1 cellular context compared by ENCODE assay signal in the genomic region with DNA sequence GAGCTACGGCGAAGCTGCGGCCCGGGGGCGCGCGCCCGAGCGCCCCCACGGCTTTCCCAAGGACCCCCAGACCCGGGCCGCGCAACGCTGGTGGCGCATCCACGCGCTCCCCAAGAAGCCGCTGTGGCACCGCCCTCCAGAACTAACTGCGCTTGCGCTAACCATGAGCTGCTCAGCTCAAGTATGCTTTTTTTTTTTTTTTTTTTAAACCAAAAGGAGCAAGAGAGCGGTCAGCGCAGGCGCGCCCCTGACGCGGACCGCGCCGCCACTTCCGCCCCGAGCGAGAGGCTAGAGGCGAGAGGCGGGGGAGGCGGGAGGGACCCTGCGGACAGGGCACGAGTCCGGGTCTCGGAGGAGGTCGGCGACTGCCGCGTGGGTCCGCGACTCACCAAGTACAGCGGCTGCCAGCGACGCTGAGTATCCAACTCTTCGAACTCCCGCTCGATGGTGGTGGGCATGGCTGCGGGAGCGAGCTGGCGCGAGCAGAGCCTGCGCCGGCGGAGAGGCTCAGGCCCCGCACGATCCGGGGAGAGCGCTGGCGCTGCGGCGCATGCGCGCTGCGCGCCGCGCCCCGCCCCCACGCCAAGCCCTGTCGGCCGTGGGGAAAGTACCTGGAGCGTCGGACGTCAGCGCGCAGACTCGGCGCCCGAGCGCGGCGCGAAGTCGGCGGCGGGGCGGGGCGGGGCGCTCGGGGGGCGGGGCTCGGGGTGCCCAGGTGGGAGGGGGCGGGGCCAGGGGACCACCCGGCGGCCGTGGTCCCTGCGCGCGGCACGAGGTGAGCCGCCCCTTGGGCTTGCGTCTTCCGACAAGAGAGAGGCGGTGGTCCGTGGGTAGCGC.
A peak's percentile ranks its signal among the peaks of the same experiment; 100 is the strongest.
TF ChIP-seq lines count a peak whose summit lies in the region.

A gene (minus strand): TSS at position 554 of the 837 bp plus-strand sequence. CDS start 96 bp downstream, at position 458.

TF ChIP-seq in HepG2, 621 proteins besides CTCF, POLR2A, EP300 and RAD21 (continued from another document and continues in another):
- TF ChIP-seq, protein P1, sequence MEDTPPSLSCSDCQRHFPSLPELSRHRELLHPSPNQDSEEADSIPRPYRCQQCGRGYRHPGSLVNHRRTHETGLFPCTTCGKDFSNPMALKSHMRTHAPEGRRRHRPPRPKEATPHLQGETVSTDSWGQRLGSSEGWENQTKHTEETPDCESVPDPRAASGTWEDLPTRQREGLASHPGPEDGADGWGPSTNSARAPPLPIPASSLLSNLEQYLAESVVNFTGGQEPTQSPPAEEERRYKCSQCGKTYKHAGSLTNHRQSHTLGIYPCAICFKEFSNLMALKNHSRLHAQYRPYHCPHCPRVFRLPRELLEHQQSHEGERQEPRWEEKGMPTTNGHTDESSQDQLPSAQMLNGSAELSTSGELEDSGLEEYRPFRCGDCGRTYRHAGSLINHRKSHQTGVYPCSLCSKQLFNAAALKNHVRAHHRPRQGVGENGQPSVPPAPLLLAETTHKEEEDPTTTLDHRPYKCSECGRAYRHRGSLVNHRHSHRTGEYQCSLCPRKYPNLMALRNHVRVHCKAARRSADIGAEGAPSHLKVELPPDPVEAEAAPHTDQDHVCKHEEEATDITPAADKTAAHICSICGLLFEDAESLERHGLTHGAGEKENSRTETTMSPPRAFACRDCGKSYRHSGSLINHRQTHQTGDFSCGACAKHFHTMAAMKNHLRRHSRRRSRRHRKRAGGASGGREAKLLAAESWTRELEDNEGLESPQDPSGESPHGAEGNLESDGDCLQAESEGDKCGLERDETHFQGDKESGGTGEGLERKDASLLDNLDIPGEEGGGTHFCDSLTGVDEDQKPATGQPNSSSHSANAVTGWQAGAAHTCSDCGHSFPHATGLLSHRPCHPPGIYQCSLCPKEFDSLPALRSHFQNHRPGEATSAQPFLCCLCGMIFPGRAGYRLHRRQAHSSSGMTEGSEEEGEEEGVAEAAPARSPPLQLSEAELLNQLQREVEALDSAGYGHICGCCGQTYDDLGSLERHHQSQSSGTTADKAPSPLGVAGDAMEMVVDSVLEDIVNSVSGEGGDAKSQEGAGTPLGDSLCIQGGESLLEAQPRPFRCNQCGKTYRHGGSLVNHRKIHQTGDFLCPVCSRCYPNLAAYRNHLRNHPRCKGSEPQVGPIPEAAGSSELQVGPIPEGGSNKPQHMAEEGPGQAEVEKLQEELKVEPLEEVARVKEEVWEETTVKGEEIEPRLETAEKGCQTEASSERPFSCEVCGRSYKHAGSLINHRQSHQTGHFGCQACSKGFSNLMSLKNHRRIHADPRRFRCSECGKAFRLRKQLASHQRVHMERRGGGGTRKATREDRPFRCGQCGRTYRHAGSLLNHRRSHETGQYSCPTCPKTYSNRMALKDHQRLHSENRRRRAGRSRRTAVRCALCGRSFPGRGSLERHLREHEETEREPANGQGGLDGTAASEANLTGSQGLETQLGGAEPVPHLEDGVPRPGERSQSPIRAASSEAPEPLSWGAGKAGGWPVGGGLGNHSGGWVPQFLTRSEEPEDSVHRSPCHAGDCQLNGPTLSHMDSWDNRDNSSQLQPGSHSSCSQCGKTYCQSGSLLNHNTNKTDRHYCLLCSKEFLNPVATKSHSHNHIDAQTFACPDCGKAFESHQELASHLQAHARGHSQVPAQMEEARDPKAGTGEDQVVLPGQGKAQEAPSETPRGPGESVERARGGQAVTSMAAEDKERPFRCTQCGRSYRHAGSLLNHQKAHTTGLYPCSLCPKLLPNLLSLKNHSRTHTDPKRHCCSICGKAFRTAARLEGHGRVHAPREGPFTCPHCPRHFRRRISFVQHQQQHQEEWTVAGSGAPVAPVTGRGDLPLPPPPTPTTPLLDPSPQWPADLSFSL (CRISPR knock-in tag; IDR thresholded peaks at IDR 0.05), result no peak
- TF ChIP-seq EHMT2 (IDR thresholded peaks at IDR 0.05; ENCODE audit: borderline replicate concordance, low read depth, low read length) (no peak), ZNF83 (CRISPR knock-in tag; IDR thresholded peaks at IDR 0.05; ENCODE audit: borderline replicate concordance) (peak; percentile 95), CHD4 (IDR thresholded peaks at IDR 0.05; ENCODE audit: borderline replicate concordance, low read length) (no peak), SIX4 (CRISPR knock-in tag; IDR thresholded peaks at IDR 0.05) (no peak), MATR3 (CRISPR knock-in tag; IDR thresholded peaks at IDR 0.05) (no peak), KDM6A (CRISPR knock-in tag; IDR thresholded peaks at IDR 0.05; ENCODE audit: low read depth) (no peak), NR1H2 (CRISPR knock-in tag; IDR thresholded peaks at IDR 0.05; ENCODE audit: borderline replicate concordance, low read depth) (no peak), ESRRA (CRISPR knock-in tag; IDR thresholded peaks at IDR 0.05; ENCODE audit: low read depth) (peak; percentile 55; the same call in 1 of the 2 replicates), TP53 (CRISPR knock-in tag; conservative IDR thresholded peaks at IDR 0.05) (no peak), PHF5A (CRISPR knock-in tag; IDR thresholded peaks at IDR 0.05; ENCODE audit: low read depth, unreplicated experiment) (peak; percentile 24), ZNF550 (CRISPR knock-in tag; IDR thresholded peaks at IDR 0.05; ENCODE audit: borderline replicate concordance) (0 out of 2 replicates have a peak, but pooled peaks have one; percentile 45), ZSCAN30 (CRISPR knock-in tag; IDR thresholded peaks at IDR 0.05) (no peak), FOXK2 (IDR thresholded peaks at IDR 0.05) (no peak), GLI4 (CRISPR knock-in tag; IDR thresholded peaks at IDR 0.05; ENCODE audit: borderline replicate concordance) (peak; percentile 67; the same call in 1 of the 2 replicates), NRL (CRISPR knock-in tag; IDR thresholded peaks at IDR 0.05; ENCODE audit: borderline replicate concordance) (peak; percentile 67; the same call in 1 of the 2 replicates), ZNF224 (CRISPR knock-in tag; IDR thresholded peaks at IDR 0.05) (no peak), PHB2 (IDR thresholded peaks at IDR 0.05; ENCODE audit: partially characterized antibody) (no peak), BRD4 (CRISPR knock-in tag; IDR thresholded peaks at IDR 0.05) (peak; percentile 83; the same call in 1 of the 2 replicates), MED8 (CRISPR knock-in tag; IDR thresholded peaks at IDR 0.05; ENCODE audit: insufficient replicate concordance) (no peak), TARDBP (CRISPR knock-in tag; IDR thresholded peaks at IDR 0.05) (no peak), SPEN (CRISPR knock-in tag; IDR thresholded peaks at IDR 0.05; ENCODE audit: low read depth) (peak; percentile 47; the same call in 1 of the 2 replicates), NCOA1 (CRISPR knock-in tag; IDR thresholded peaks at IDR 0.05) (0 out of 2 replicates have a peak, but pooled peaks have one; percentile 53), ZNF468 (CRISPR knock-in tag; IDR thresholded peaks at IDR 0.05) (0 out of 2 replicates have a peak, but pooled peaks have one; percentile 66), WIZ (CRISPR knock-in tag; IDR thresholded peaks at IDR 0.05) (peak; percentile 33; the same call in 1 of the 2 replicates), U2AF2 (IDR thresholded peaks at IDR 0.05; ENCODE audit: low read depth, low read length) (no peak), SAFB2 (CRISPR knock-in tag; IDR thresholded peaks at IDR 0.05; ENCODE audit: borderline replicate concordance, low read depth) (peak; percentile 64; the same call in 1 of the 2 replicates), ZNF749 (CRISPR knock-in tag; IDR thresholded peaks at IDR 0.05; ENCODE audit: borderline replicate concordance) (peak; percentile 66; the same call in 1 of the 2 replicates), CHCHD3 (CRISPR knock-in tag; IDR thresholded peaks at IDR 0.05) (peak; percentile 89; the same call in 1 of the 2 replicates), ZNF329 (CRISPR knock-in tag; IDR thresholded peaks at IDR 0.05; ENCODE audit: low read depth) (no peak), MBNL3 (CRISPR knock-in tag; conservative IDR thresholded peaks at IDR 0.05) (no peak), XBP1 (CRISPR knock-in tag; IDR thresholded peaks at IDR 0.05) (no peak)
- TF ChIP-seq, protein P2, sequence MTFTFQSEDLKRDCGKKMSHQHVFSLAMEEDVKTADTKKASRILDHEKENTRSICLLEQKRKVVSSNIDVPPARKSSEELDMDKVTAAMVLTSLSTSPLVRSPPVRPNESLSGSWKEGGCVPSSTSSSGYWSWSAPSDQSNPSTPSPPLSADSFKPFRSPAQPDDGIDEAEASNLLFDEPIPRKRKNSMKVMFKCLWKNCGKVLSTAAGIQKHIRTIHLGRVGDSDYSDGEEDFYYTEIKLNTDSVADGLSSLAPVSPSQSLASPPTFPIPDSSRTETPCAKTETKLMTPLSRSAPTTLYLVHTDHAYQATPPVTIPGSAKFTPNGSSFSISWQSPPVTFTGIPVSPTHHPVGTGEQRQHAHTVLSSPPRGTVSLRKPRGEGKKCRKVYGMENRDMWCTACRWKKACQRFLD (CRISPR knock-in tag; IDR thresholded peaks at IDR 0.05; ENCODE audit: borderline replicate concordance), result 0 out of 2 replicates have a peak, but pooled peaks have one; percentile 55
- TF ChIP-seq, protein P3, sequence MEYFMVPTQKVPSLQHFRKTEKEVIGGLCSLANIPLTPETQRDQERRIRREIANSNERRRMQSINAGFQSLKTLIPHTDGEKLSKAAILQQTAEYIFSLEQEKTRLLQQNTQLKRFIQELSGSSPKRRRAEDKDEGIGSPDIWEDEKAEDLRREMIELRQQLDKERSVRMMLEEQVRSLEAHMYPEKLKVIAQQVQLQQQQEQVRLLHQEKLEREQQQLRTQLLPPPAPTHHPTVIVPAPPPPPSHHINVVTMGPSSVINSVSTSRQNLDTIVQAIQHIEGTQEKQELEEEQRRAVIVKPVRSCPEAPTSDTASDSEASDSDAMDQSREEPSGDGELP (IDR thresholded peaks at IDR 0.05; ENCODE audit: borderline replicate concordance, low read depth), result peak; percentile 13; the same call in 1 of the 2 replicates
- TF ChIP-seq, protein P4, sequence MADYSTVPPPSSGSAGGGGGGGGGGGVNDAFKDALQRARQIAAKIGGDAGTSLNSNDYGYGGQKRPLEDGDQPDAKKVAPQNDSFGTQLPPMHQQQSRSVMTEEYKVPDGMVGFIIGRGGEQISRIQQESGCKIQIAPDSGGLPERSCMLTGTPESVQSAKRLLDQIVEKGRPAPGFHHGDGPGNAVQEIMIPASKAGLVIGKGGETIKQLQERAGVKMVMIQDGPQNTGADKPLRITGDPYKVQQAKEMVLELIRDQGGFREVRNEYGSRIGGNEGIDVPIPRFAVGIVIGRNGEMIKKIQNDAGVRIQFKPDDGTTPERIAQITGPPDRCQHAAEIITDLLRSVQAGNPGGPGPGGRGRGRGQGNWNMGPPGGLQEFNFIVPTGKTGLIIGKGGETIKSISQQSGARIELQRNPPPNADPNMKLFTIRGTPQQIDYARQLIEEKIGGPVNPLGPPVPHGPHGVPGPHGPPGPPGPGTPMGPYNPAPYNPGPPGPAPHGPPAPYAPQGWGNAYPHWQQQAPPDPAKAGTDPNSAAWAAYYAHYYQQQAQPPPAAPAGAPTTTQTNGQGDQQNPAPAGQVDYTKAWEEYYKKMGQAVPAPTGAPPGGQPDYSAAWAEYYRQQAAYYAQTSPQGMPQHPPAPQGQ (CRISPR knock-in tag; IDR thresholded peaks at IDR 0.05; ENCODE audit: borderline replicate concordance), result no peak
- TF ChIP-seq, protein P5, sequence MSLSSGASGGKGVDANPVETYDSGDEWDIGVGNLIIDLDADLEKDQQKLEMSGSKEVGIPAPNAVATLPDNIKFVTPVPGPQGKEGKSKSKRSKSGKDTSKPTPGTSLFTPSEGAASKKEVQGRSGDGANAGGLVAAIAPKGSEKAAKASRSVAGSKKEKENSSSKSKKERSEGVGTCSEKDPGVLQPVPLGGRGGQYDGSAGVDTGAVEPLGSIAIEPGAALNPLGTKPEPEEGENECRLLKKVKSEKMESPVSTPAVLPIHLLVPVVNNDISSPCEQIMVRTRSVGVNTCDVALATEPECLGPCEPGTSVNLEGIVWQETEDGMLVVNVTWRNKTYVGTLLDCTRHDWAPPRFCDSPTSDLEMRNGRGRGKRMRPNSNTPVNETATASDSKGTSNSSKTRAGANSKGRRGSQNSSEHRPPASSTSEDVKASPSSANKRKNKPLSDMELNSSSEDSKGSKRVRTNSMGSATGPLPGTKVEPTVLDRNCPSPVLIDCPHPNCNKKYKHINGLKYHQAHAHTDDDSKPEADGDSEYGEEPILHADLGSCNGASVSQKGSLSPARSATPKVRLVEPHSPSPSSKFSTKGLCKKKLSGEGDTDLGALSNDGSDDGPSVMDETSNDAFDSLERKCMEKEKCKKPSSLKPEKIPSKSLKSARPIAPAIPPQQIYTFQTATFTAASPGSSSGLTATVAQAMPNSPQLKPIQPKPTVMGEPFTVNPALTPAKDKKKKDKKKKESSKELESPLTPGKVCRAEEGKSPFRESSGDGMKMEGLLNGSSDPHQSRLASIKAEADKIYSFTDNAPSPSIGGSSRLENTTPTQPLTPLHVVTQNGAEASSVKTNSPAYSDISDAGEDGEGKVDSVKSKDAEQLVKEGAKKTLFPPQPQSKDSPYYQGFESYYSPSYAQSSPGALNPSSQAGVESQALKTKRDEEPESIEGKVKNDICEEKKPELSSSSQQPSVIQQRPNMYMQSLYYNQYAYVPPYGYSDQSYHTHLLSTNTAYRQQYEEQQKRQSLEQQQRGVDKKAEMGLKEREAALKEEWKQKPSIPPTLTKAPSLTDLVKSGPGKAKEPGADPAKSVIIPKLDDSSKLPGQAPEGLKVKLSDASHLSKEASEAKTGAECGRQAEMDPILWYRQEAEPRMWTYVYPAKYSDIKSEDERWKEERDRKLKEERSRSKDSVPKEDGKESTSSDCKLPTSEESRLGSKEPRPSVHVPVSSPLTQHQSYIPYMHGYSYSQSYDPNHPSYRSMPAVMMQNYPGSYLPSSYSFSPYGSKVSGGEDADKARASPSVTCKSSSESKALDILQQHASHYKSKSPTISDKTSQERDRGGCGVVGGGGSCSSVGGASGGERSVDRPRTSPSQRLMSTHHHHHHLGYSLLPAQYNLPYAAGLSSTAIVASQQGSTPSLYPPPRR (CRISPR knock-in tag; IDR thresholded peaks at IDR 0.05; ENCODE audit: borderline replicate concordance), result 0 out of 2 replicates have a peak, but pooled peaks have one; percentile 50
- TF ChIP-seq, protein P6, sequence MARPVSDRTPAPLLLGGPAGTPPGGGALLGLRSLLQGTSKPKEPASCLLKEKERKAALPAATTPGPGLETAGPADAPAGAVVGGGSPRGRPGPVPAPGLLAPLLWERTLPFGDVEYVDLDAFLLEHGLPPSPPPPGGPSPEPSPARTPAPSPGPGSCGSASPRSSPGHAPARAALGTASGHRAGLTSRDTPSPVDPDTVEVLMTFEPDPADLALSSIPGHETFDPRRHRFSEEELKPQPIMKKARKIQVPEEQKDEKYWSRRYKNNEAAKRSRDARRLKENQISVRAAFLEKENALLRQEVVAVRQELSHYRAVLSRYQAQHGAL (CRISPR knock-in tag; IDR thresholded peaks at IDR 0.05; ENCODE audit: not compliant biosample characterization), result no peak
- TF ChIP-seq, protein P7, sequence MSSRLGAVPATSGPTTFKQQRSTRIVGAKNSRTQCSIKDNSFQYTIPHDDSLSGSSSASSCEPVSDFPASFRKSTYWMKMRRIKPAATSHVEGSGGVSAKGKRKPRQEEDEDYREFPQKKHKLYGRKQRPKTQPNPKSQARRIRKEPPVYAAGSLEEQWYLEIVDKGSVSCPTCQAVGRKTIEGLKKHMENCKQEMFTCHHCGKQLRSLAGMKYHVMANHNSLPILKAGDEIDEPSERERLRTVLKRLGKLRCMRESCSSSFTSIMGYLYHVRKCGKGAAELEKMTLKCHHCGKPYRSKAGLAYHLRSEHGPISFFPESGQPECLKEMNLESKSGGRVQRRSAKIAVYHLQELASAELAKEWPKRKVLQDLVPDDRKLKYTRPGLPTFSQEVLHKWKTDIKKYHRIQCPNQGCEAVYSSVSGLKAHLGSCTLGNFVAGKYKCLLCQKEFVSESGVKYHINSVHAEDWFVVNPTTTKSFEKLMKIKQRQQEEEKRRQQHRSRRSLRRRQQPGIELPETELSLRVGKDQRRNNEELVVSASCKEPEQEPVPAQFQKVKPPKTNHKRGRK (CRISPR knock-in tag; IDR thresholded peaks at IDR 0.05), result no peak
